In genomic region chr2:239357954-239358754, GRCh38 we compare ENCODE assay signal across 14 cellular contexts. TPM values are rescaled to one million over a fixed set of nuclear protein-coding genes. Genes with fewer than 3 reads are reported as not detected.
A peak's percentile ranks its signal among the peaks of the same experiment; 100 is the strongest.
DNase-seq lines count a peak whose midpoint lies in the region; ATAC-seq and TF ChIP-seq lines count a peak whose summit lies in the region.
"Had no signal": no experiment of that assay in that cellular context is flagged by ENCODE, and none has a peak within 500 bp of the region (broad histone marks: within the 10 kb centered on the region; RNA-seq: fewer than 3 reads in every experiment).

No MANE protein-coding gene starts in this region.

- CTCF ChIA-PET in HEK293 (lab: Yijun Ruan, JAX), result interaction anchor here (0.6 to 1.0 kb wide), 3 partner anchors 27 to 633 kb away, joined by 3 read pairs; no protein-coding TSS in a partner anchor

- no peaks in the 10 kb centered on the region for H3K27me3 ChIP-seq in heart right ventricle
- no peaks in the 10 kb centered on the region for H3K27me3 ChIP-seq in vagina
- H3K27me3 ChIP-seq: pancreas had no signal

- no peak for ATAC-seq in T-helper 17 cell
- ATAC-seq in heart right ventricle, result peak in 5 of 8 donors; percentile 43 to 60 (median 57)
- no peak for ATAC-seq in GM21528 (IDR thresholded peaks at IDR 0.05; ENCODE audit: low FRiP score, unreplicated experiment)

- POLR2A ChIA-PET in HEK293 (lab: Yijun Ruan, JAX), result no interaction called here

- no peaks in the 10 kb centered on the region for H3K9me3 ChIP-seq in HEK293 (ENCODE audit: control insufficient read depth, insufficient read depth, low read depth, low read length)
- no peaks in the 10 kb centered on the region for H3K9me3 ChIP-seq in T-helper 17 cell (ENCODE audit: control insufficient read depth, low read length, poor library complexity, severe bottlenecking)
- peaks cover 0 to 13% (median 0%) of the 10 kb centered on the region in 11 donors for H3K9me3 ChIP-seq in heart right ventricle
- no peaks in the 10 kb centered on the region for H3K9me3 ChIP-seq in vagina
- H3K9me3 ChIP-seq: pancreas had no signal

- H3K27ac ChIP-seq in HEK293 (ENCODE audit: extremely low read depth, low read depth, low read length), result no peak overlapping the region
- no peak overlapping the region for H3K27ac ChIP-seq in heart right ventricle
- H3K27ac ChIP-seq in vagina, result no peak overlapping the region
- H3K27ac ChIP-seq: pancreas had no signal

- H3K36me3 Mint-ChIP-seq in T-helper 17 cell (ENCODE audit: low read depth), result peaks cover 4% of the 10 kb centered on the region

- peaks cover 5% of the 10 kb centered on the region for H3K4me1 Mint-ChIP-seq in T-helper 17 cell
- H3K4me1 Mint-ChIP-seq: activated B cell treated with CpG ODN at 0.5 μM for 24 hours had no signal

- H3K27me3 Mint-ChIP-seq in T-helper 17 cell, result no peaks in the 10 kb centered on the region
- H3K27me3 Mint-ChIP-seq: activated B cell treated with CpG ODN at 0.5 μM for 24 hours had no signal

- H3K27ac Mint-ChIP-seq in T-helper 17 cell, result peak overlapping the region; percentile 27
- H3K27ac Mint-ChIP-seq: activated B cell treated with CpG ODN at 0.5 μM for 24 hours had no signal

- WGBS in heart right ventricle, 2 donors, result 81 to 82% methylated on average over 19 of the region's 19 CpGs

- intact Hi-C loops in heart right ventricle (cut with DNase I) (no loop called here), vagina (cut with DNase I) (no loop called here)

- H3K4me3 Mint-ChIP-seq in T-helper 17 cell, result no peak overlapping the region
- H3K4me3 Mint-ChIP-seq: activated B cell treated with CpG ODN at 0.5 μM for 24 hours had no signal

- H3K36me3 ChIP-seq in HEK293 (ENCODE audit: control insufficient read depth in 2 of 2, insufficient read depth in 1 of 2, low read length in 2 of 2), result no peaks in the 10 kb centered on the region; a peak in 1 of 3 replicates
- no peaks in the 10 kb centered on the region for H3K36me3 ChIP-seq in heart right ventricle
- H3K36me3 ChIP-seq in vagina, result no peaks in the 10 kb centered on the region
- H3K36me3 ChIP-seq: pancreas had no signal

- DNase-seq in AG10803 (ENCODE audit: low read depth) (peak; percentile 71), T-helper 17 cell (no peak), heart right ventricle (no peak), NCI-H1930 (lab: John Stamatoyannopoulos, UW) (no peak), SK-N-DZ (ENCODE audit: low spot score) (no peak), vagina (ENCODE audit: extremely low spot score in 2 of 2) (no peak)
- DNase-seq: activated B cell treated with CpG ODN at 0.5 μM for 24 hours, activated T-cell treated with anti-CD3 and anti-CD28 coated beads for 4 hours, EL, mammary epithelial cell, NCI-H446 treated with DMSO at 0.1 percent for 48 hours, pancreas had no signal

- no peak for TF ChIP-seq POLR2A in vagina (IDR thresholded peaks at IDR 0.05)

- TF ChIP-seq CTCF in AG10803 (conservative IDR thresholded peaks at IDR 0.05; ENCODE audit: low read length), result peak; percentile 31; the same call in 1 of the 2 replicates
- TF ChIP-seq CTCF in HEK293 (tag by site-specific recombination; IDR thresholded peaks at IDR 0.05), result no peak
- no peak for TF ChIP-seq CTCF in heart right ventricle (IDR thresholded peaks at IDR 0.05)
- TF ChIP-seq CTCF in vagina (IDR thresholded peaks at IDR 0.05), result no peak

- H3K4me1 ChIP-seq in HEK293 (ENCODE audit: control insufficient read depth, insufficient read depth, low read length), result peaks cover 5% of the 10 kb centered on the region; the same call in 1 of the 2 replicates
- H3K4me1 ChIP-seq in heart right ventricle, result peaks cover 2 to 42% (median 21%) of the 10 kb centered on the region in 9 donors
- peaks cover 21% of the 10 kb centered on the region for H3K4me1 ChIP-seq in vagina

- H3K4me3 ChIP-seq in AG10803 (ENCODE audit: low read length) (no peak overlapping the region), HEK293 (ENCODE audit: low read depth, low read length) (no peak overlapping the region), heart right ventricle (no peak overlapping the region), vagina (no peak overlapping the region)
- H3K4me3 ChIP-seq: pancreas had no signal

TF ChIP-seq in HEK293, 187 proteins besides CTCF, POLR2A, EP300 and RAD21:
- TF ChIP-seq ZIC2 (tag by site-specific recombination; IDR thresholded peaks at IDR 0.05), result 0 out of 2 replicates have a peak, but pooled peaks have one; percentile 39
- no peak for TF ChIP-seq ZBTB11 (tag by site-specific recombination; conservative IDR thresholded peaks at IDR 0.05; ENCODE audit: low read depth)
- no peak for TF ChIP-seq ZBTB1 (tag by site-specific recombination; IDR thresholded peaks at IDR 0.05)
- TF ChIP-seq ZBTB17 (tag by site-specific recombination; IDR thresholded peaks at IDR 0.05), result peak; percentile 46; the same call in 1 of the 2 replicates
- TF ChIP-seq TRIM28 (IDR thresholded peaks at IDR 0.05; ENCODE audit: borderline replicate concordance, low read length), result peak; percentile 82

RNA-seq across cellular contexts. Expression of gene HDAC4, which starts 42.7 kb away (rescaled TPM):
- total RNA-seq in T-helper 17 cell (10 to 100 TPM; 78.9 to 79.0 TPM), heart right ventricle (10 to 100 TPM; 18.8 to 40.0 (median 27.2) TPM), vagina (76.6 TPM)
- polyA plus RNA-seq in heart right ventricle, result 10 to 100 TPM in 1 of 2 donors, 1 to 10 TPM in 1; 3.7 to 14.9 TPM
- polyA plus RNA-seq in SK-N-DZ (2014; cell fraction: cytosol; rRNA removed), result 4.2 and 39.5 TPM in 2 replicates
- polyA plus RNA-seq in SK-N-DZ (2014; cell fraction: nucleus; rRNA removed), result 27.1 and 28.5 TPM in 2 replicates

Comparison
In these comparisons a context has a peak if more than half of its experiments do, and no peak if none do; other contexts are left out.
1. ATAC-seq: peak in heart right ventricle (5 of 8); none in T-helper 17 cell (single experiment) and GM21528 (single experiment).